In the genomic region with DNA sequence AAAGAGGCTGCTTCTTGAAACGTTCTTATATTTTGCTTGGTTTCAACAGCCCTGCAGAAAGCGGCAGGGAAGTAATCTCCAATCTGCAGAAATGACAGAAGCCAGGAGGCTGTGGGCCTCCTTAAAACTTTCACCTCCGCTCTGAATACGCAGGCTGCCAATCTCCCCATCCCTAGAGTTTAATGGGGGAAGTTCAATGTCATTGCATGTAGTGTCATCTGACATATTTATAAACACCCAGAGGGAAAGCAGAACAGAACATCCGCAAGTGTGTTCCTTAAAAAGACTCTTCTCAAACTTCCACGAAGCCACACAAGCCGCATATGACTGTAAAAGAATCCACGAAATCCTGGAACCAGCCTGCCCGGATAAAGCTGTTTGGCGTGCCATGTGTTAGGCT, we compare ENCODE assay signal across 22 cellular contexts.
A peak's percentile ranks its signal among the peaks of the same experiment; 100 is the strongest.
DNase-seq lines count a peak whose midpoint lies in the region; ATAC-seq, FAIRE-seq and TF ChIP-seq lines count a peak whose summit lies in the region.
"Had no signal": no experiment of that assay in that cellular context is flagged by ENCODE, and none has a peak within 500 bp of the region (broad histone marks: within the 10 kb centered on the region; RNA-seq: fewer than 3 reads in every experiment).

No MANE protein-coding gene starts in this region.

- FAIRE-seq in HepG2 (lab: Jason Lieb, UNC) = no peak
- FAIRE-seq: bronchial epithelial cell, TTC549 had no signal

- POLR2A ChIA-PET in HepG2 (lab: Yijun Ruan, JAX) = no interaction called here
- POLR2A ChIA-PET in activated CD8-positive, alpha-beta T cell treated with anti-CD3 and anti-CD28 coated beads, Interleukin-2, amount 10 ng/mL, durations not matched to agents 7 days and 5 days (lab: Charles Lee) = no interaction called here

- 60% methylated on average over 10 of the region's 10 CpGs for WGBS in right lobe of liver (ENCODE audit: insufficient coverage, low coverage, low lambda C conversion rate, missing lambda C conversion rate)
- WGBS in HepG2 (ENCODE audit: low lambda C conversion rate) = 69% methylated on average over 10 of the region's 10 CpGs
- 90 to 94% methylated on average over 10 of the region's 10 CpGs for WGBS in aorta, 2 donors

- intact Hi-C loops in right lobe of liver (cut with DNase I) (no loop called here), HepG2 (cut with micrococcal nuclease; ENCODE audit: unreplicated experiment) (no loop called here), aorta (cut with DNase I) (no loop called here)

- TF ChIP-seq POLR2A in right lobe of liver (IDR thresholded peaks at IDR 0.05) (no peak), HepG2 (IDR thresholded peaks at IDR 0.05; ENCODE audit: insufficient read depth in 1 of 2, low read depth in 2 of 2, low read length in 2 of 2) (no peak)

- in situ Hi-C loops in HepG2 (cut with HindIII; ENCODE audit: extremely low pct_ligation_motif_present, low pct_unique_long_range_greater_than_20kb) = no loop called here

- CTCF ChIA-PET in HepG2 (lab: Yijun Ruan, JAX; ENCODE audit: low intra/inter-chr PET ratio, low total read pairs) = no interaction called here
- CTCF ChIA-PET in activated CD8-positive, alpha-beta T cell treated with anti-CD3 and anti-CD28 coated beads, Interleukin-2, amount 10 ng/mL, durations not matched to agents 7 days and 5 days (lab: Charles Lee) = no interaction called here

- H3K36me3 ChIP-seq in right lobe of liver = no peaks in the 10 kb centered on the region
- no peaks in the 10 kb centered on the region for H3K36me3 ChIP-seq in HepG2 (replicated peaks in 1 of 2; ENCODE audit: control insufficient read depth in 1 of 2, insufficient read depth in 2 of 2, low read length in 2 of 2)
- H3K36me3 ChIP-seq in muscle layer of duodenum (ENCODE audit: control insufficient read depth in 1 of 2, insufficient read depth in 2 of 2, low read length in 2 of 2) = no peaks in the 10 kb centered on the region
- H3K36me3 ChIP-seq in aorta (ENCODE audit: control insufficient read depth in 1 of 2, insufficient read depth in 2 of 2, low read length in 1 of 2) = no peaks in the 10 kb centered on the region
- H3K36me3 ChIP-seq: adrenal gland, BLaER1, MG63 had no signal

- H3K9me3 Mint-ChIP-seq in activated CD8-positive, alpha-beta T cell treated with anti-CD3 and anti-CD28 coated beads, Interleukin-2, amount 10 ng/mL, durations not matched to agents 7 days and 5 days (ENCODE audit: insufficient read depth) = no peaks in the 10 kb centered on the region
- H3K9me3 Mint-ChIP-seq: activated CD4-positive, alpha-beta T cell treated with anti-CD3 and anti-CD28 coated beads, Interleukin-2, amount 10 ng/mL, durations not matched to agents 7 days and 5 days; stimulated activated effector memory CD8-positive, alpha-beta T cell treated with anti-CD3 and anti-CD28 coated beads, Interleukin-12 subunit alpha, Interleukin-12 subunit beta, amount 100 ng/mL, for 72 hours had no signal

- H3K4me3 Mint-ChIP-seq in activated CD8-positive, alpha-beta T cell treated with anti-CD3 and anti-CD28 coated beads, Interleukin-2, amount 10 ng/mL, durations not matched to agents 7 days and 5 days = no peak overlapping the region
- H3K4me3 Mint-ChIP-seq: activated CD4-positive, alpha-beta T cell treated with anti-CD3 and anti-CD28 coated beads, Interleukin-2, amount 10 ng/mL, durations not matched to agents 7 days and 5 days; stimulated activated effector memory CD8-positive, alpha-beta T cell treated with anti-CD3 and anti-CD28 coated beads, Interleukin-12 subunit alpha, Interleukin-12 subunit beta, amount 100 ng/mL, for 72 hours had no signal

- no TSS peak for BruUV-seq in HepG2 (replicated peaks; lab: Mats Ljungman, UMichigan)

- H3K27me3 Mint-ChIP-seq in activated CD8-positive, alpha-beta T cell treated with anti-CD3 and anti-CD28 coated beads, Interleukin-2, amount 10 ng/mL, durations not matched to agents 7 days and 5 days (ENCODE audit: low read depth) = peaks cover 4% of the 10 kb centered on the region
- H3K27me3 Mint-ChIP-seq: activated CD4-positive, alpha-beta T cell treated with anti-CD3 and anti-CD28 coated beads, Interleukin-2, amount 10 ng/mL, durations not matched to agents 7 days and 5 days had no signal

- H3K79me2 ChIP-seq in HepG2 (ENCODE audit: insufficient read depth, low read length) = no peaks in the 10 kb centered on the region

- H3K4me1 ChIP-seq in right lobe of liver (no peaks in the 10 kb centered on the region), HepG2 (ENCODE audit: insufficient read depth, low read length) (no peaks in the 10 kb centered on the region), muscle layer of duodenum (ENCODE audit: control insufficient read depth in 1 of 2, insufficient read depth in 2 of 2, low read length in 2 of 2) (peaks cover 0 to 6% of the 10 kb centered on the region in 2 donors), aorta (ENCODE audit: control insufficient read depth in 1 of 2, insufficient read depth in 2 of 2, low read length in 2 of 2) (no peaks in the 10 kb centered on the region)
- H3K4me1 ChIP-seq: testis had no signal

- ATAC-seq in right lobe of liver (peak; percentile 30 to 60 (median 45)), HepG2 (no peak), aorta (ENCODE audit: low FRiP score) (peak; percentile 37), GM21576 (IDR thresholded peaks at IDR 0.05; ENCODE audit: unreplicated experiment) (no peak)
- ATAC-seq in activated CD8-positive, alpha-beta T cell treated with anti-CD3 and anti-CD28 coated beads, Interleukin-2, amount 10 ng/mL, durations not matched to agents 7 days and 5 days = no peak
- ATAC-seq: stimulated activated effector memory CD8-positive, alpha-beta T cell treated with anti-CD3 and anti-CD28 coated beads, Interleukin-12 subunit alpha, Interleukin-12 subunit beta, amount 100 ng/mL, for 72 hours had no signal

- H3K27ac Mint-ChIP-seq in activated CD8-positive, alpha-beta T cell treated with anti-CD3 and anti-CD28 coated beads, Interleukin-2, amount 10 ng/mL, durations not matched to agents 7 days and 5 days = no peak overlapping the region
- H3K27ac Mint-ChIP-seq: activated CD4-positive, alpha-beta T cell treated with anti-CD3 and anti-CD28 coated beads, Interleukin-2, amount 10 ng/mL, durations not matched to agents 7 days and 5 days; stimulated activated effector memory CD8-positive, alpha-beta T cell treated with anti-CD3 and anti-CD28 coated beads, Interleukin-12 subunit alpha, Interleukin-12 subunit beta, amount 100 ng/mL, for 72 hours had no signal

- no peak overlapping the region for H3K9ac ChIP-seq in HepG2 (ENCODE audit: insufficient read depth, low read depth, low read length)
- H3K9ac ChIP-seq: BLaER1 had no signal

- H4K20me1 ChIP-seq in HepG2 (ENCODE audit: insufficient read depth, low read length) = no peaks in the 10 kb centered on the region
- H4K20me1 ChIP-seq: BLaER1 had no signal

- DNase-seq in right lobe of liver (no peak), HepG2 (ENCODE audit: low spot score) (no peak), UCSD-AML1 (lab: John Stamatoyannopoulos, UW; ENCODE audit: unreplicated experiment) (peak; percentile 25), aorta (no peak), NCI-H2227 treated with DMSO at 0.1 percent for 48 hours (lab: John Stamatoyannopoulos, UW) (no peak)
- DNase-seq in activated CD8-positive, alpha-beta T cell treated with anti-CD3 and anti-CD28 coated beads, Interleukin-2, amount 10 ng/mL, durations not matched to agents 7 days and 5 days = no peak
- DNase-seq: activated CD4-positive, alpha-beta T cell treated with anti-CD3 and anti-CD28 coated beads, Interleukin-2, amount 10 ng/mL, durations not matched to agents 7 days and 5 days; activated CD8-positive, alpha-beta memory T cell treated with anti-CD3 and anti-CD28 coated beads, Interleukin-2, amount 50 U/mL, for 4 hours; activated effector memory CD4-positive, alpha-beta T cell treated with Interleukin-2 at 50 U/mL for 16 hours; cortex of kidney; MG63; NCI-H187; NCI-H774; occipital lobe; testis had no signal

- TF ChIP-seq CTCF in right lobe of liver (IDR thresholded peaks at IDR 0.05) = no peak
- no peak for TF ChIP-seq CTCF in HepG2 (CRISPR knock-in tag; IDR thresholded peaks at IDR 0.05)

- H3K4me1 Mint-ChIP-seq in activated CD8-positive, alpha-beta T cell treated with anti-CD3 and anti-CD28 coated beads, Interleukin-2, amount 10 ng/mL, durations not matched to agents 7 days and 5 days (ENCODE audit: low read depth) = peaks cover 23% of the 10 kb centered on the region

- H3K36me3 Mint-ChIP-seq in activated CD8-positive, alpha-beta T cell treated with anti-CD3 and anti-CD28 coated beads, Interleukin-2, amount 10 ng/mL, durations not matched to agents 7 days and 5 days (ENCODE audit: low read depth) = no peaks in the 10 kb centered on the region
- H3K36me3 Mint-ChIP-seq: stimulated activated effector memory CD8-positive, alpha-beta T cell treated with anti-CD3 and anti-CD28 coated beads, Interleukin-12 subunit alpha, Interleukin-12 subunit beta, amount 100 ng/mL, for 72 hours had no signal

- H3K27ac ChIP-seq in right lobe of liver (no peak overlapping the region), HepG2 (ENCODE audit: extremely low read length, insufficient read depth, low read length) (no peak overlapping the region), muscle layer of duodenum (ENCODE audit: low read length) (peak overlapping the region; percentile 39), aorta (ENCODE audit: low read depth in 1 of 2, low read length in 2 of 2) (no peak overlapping the region)
- H3K27ac ChIP-seq: BLaER1, testis had no signal

- TF ChIP-seq EP300 in HepG2 (IDR thresholded peaks at IDR 0.05; ENCODE audit: low read depth in 2 of 2, low read length in 2 of 2) (no peak), HepG2 (CRISPR knock-in tag; IDR thresholded peaks at IDR 0.05; ENCODE audit: borderline replicate concordance) (no peak)

- H3K4me2 ChIP-seq in HepG2 (ENCODE audit: low read depth, low read length) = no peak overlapping the region
- H3K4me2 ChIP-seq: BLaER1 had no signal

- no peak overlapping the region for H2AFZ ChIP-seq in HepG2 (ENCODE audit: low read length)

- TF ChIP-seq RAD21 in HepG2 (CRISPR knock-in tag; IDR thresholded peaks at IDR 0.05) = no peak

- H3K27me3 ChIP-seq in right lobe of liver = no peaks in the 10 kb centered on the region
- H3K27me3 ChIP-seq in HepG2 (ENCODE audit: control insufficient read depth in 1 of 2, insufficient read depth in 2 of 2, low read length in 2 of 2) = no peaks in the 10 kb centered on the region
- H3K27me3 ChIP-seq in muscle layer of duodenum (ENCODE audit: low read depth, low read length) = no peaks in the 10 kb centered on the region
- no peaks in the 10 kb centered on the region for H3K27me3 ChIP-seq in aorta (ENCODE audit: control insufficient read depth in 1 of 2, insufficient read depth in 2 of 2, low read length in 1 of 2)
- H3K27me3 ChIP-seq: adrenal gland, BLaER1, MG63, testis had no signal

- no peaks in the 10 kb centered on the region for H3K9me3 ChIP-seq in right lobe of liver
- no peaks in the 10 kb centered on the region for H3K9me3 ChIP-seq in HepG2 (ENCODE audit: low read length)
- no peaks in the 10 kb centered on the region for H3K9me3 ChIP-seq in muscle layer of duodenum (ENCODE audit: control insufficient read depth in 1 of 2, low read length in 2 of 2)
- no peaks in the 10 kb centered on the region for H3K9me3 ChIP-seq in aorta (ENCODE audit: control insufficient read depth, low read length)
- H3K9me3 ChIP-seq: adrenal gland, BLaER1, MG63, testis had no signal

- no peak overlapping the region for H3K4me3 ChIP-seq in right lobe of liver
- H3K4me3 ChIP-seq in HepG2 (replicated peaks in 1 of 3; ENCODE audit: insufficient read depth in 1 of 3, low read depth in 2 of 3, low read length in 3 of 3) = no peak overlapping the region
- no peak overlapping the region for H3K4me3 ChIP-seq in muscle layer of duodenum (ENCODE audit: low read depth in 1 of 2, low read length in 2 of 2)
- H3K4me3 ChIP-seq in aorta (ENCODE audit: low read length in 2 of 2) = no peak overlapping the region
- H3K4me3 ChIP-seq: adrenal gland, BLaER1, MG63, testis had no signal

Comparison
In these comparisons a context has a peak if more than half of its experiments do, and no peak if none do; other contexts are left out.
1. ATAC-seq: peak in right lobe of liver (4 of 4) and aorta (single experiment); none in HepG2 (single experiment), GM21576 (single experiment) and activated CD8-positive, alpha-beta T cell treated with anti-CD3 and anti-CD28 coated beads, Interleukin-2, amount 10 ng/mL, durations not matched to agents 7 days and 5 days (single experiment).